Comparison of ENCODE assay signal across 9 cellular contexts in genomic region chr17:76501827-76502307, GRCh38. TPM values are rescaled to one million over a fixed set of nuclear protein-coding genes. Genes with fewer than 3 reads are reported as not detected.
DNase-seq lines count a peak whose midpoint lies in the region; ATAC-seq and TF ChIP-seq lines count a peak whose summit lies in the region.
"Had no signal": no experiment of that assay in that cellular context is flagged by ENCODE, and none has a peak within 500 bp of the region (broad histone marks: within the 10 kb centered on the region; RNA-seq: fewer than 3 reads in every experiment).

No MANE protein-coding gene starts in this region.

- peak overlapping the region; percentile 11; the same call in 1 of the 2 replicates for H2AFZ ChIP-seq in Loucy (ENCODE audit: low read length)

- H3K9ac ChIP-seq in Loucy (ENCODE audit: low read depth, low read length, poor library complexity, severe bottlenecking), result peak overlapping the region; percentile 43

- peak overlapping the region; percentile 97 for H3K4me3 Mint-ChIP-seq in natural killer cell

- no peaks in the 10 kb centered on the region for H3K36me3 Mint-ChIP-seq in natural killer cell

- H3K27ac ChIP-seq in AG04450 (ENCODE audit: low read depth, low read length) (peak overlapping the region; percentile 47), coronary artery (peak overlapping the region; percentile 86 to 92)

- peak overlapping the region; percentile 96 to 97 for H3K27ac Mint-ChIP-seq in natural killer cell

- H3K27me3 Mint-ChIP-seq in natural killer cell (ENCODE audit: low read depth in 2 of 2), result no peaks in the 10 kb centered on the region

- H3K9me2 ChIP-seq in Loucy (replicated peaks; ENCODE audit: low read depth, low read length), result no peaks in the 10 kb centered on the region

- ATAC-seq in natural killer cell, result no peak
- no peak for ATAC-seq in HG02798 (IDR thresholded peaks at IDR 0.05; ENCODE audit: poor library complexity, unreplicated experiment)

- no peaks in the 10 kb centered on the region for H3K79me2 ChIP-seq in Loucy (ENCODE audit: insufficient read depth, low read length)

- no peaks in the 10 kb centered on the region for H3F3A ChIP-seq in Loucy (ENCODE audit: low read depth)

- no peaks in the 10 kb centered on the region for H3K36me3 ChIP-seq in Loucy (ENCODE audit: insufficient read depth, low read length)

- H3K27me3 ChIP-seq in AG04450 (ENCODE audit: control insufficient read depth, insufficient read depth, low read length), result no peaks in the 10 kb centered on the region
- H3K27me3 ChIP-seq in Loucy (ENCODE audit: insufficient read depth, low read length, poor library complexity, severe bottlenecking), result no peaks in the 10 kb centered on the region

- peak overlapping the region; percentile 70 for H3K4me2 ChIP-seq in Loucy (ENCODE audit: low read depth, low read length, poor library complexity, severe bottlenecking)

- in situ Hi-C loops in GM13977 (cut with MboI; ENCODE audit: low pct_unique_long_range_greater_than_20kb, low sequenced_read_pairs, unreplicated experiment), result no loop called here

- H3K4me1 ChIP-seq in Loucy (ENCODE audit: insufficient read depth, low read length, poor library complexity, severe bottlenecking), result peaks cover 35% of the 10 kb centered on the region

- no peaks in the 10 kb centered on the region for H4K20me1 ChIP-seq in Loucy (ENCODE audit: insufficient read depth, low read length, poor library complexity, severe bottlenecking)

- no peak for DNase-seq in AG04450 (ENCODE audit: low read depth, low spot score)
- DNase-seq in coronary artery (ENCODE audit: low spot score), result no peak
- DNase-seq in natural killer cell, result no peak
- no peak for DNase-seq in effector CD8-positive, alpha-beta T cell (lab: John Stamatoyannopoulos, UW)
- DNase-seq in ecto neural progenitor cell (ENCODE audit: low spot score), result no peak
- no peak for DNase-seq in GM13977 (ENCODE audit: low spot score)

- intact Hi-C loops in natural killer cell (cut with micrococcal nuclease), result loop anchor here (1.0 kb wide), 2 partner anchors 9 to 36 kb away; no protein-coding TSS in a partner anchor

- peaks cover 44 to 58% of the 10 kb centered on the region in 2 donors for H3K4me1 Mint-ChIP-seq in natural killer cell

- CTCF ChIA-PET in AG04450 (lab: Charles Lee), result interaction anchor here (0.7 to 3.2 kb wide), 4 partner anchors 35 to 240 kb away, joined by 3 to 20 read pairs (median 10); partner anchors contain the start of gene AANAT

- no peaks in the 10 kb centered on the region for H3K9me3 Mint-ChIP-seq in natural killer cell

- POLR2A ChIA-PET in AG04450 (lab: Yijun Ruan, JAX), result interaction anchor here (0.9 kb wide), 1 partner anchor 9 kb away, joined by 7 read pairs; no protein-coding TSS in a partner anchor

- H3K9me3 ChIP-seq in AG04450 (ENCODE audit: control insufficient read depth, insufficient read depth, low read length) (no peaks in the 10 kb centered on the region; the same call in 1 of the 2 replicates), Loucy (ENCODE audit: insufficient read depth, low read depth, low read length) (no peaks in the 10 kb centered on the region)

- no peak for TF ChIP-seq CTCF in AG04450 (IDR thresholded peaks at IDR 0.05; ENCODE audit: low read depth, low read length)
- no peak for TF ChIP-seq CTCF in Loucy (conservative IDR thresholded peaks at IDR 0.05; ENCODE audit: low read length)
- no peak for TF ChIP-seq CTCF in coronary artery (IDR thresholded peaks at IDR 0.05)
- no peak for TF ChIP-seq CTCF in natural killer cell (IDR thresholded peaks at IDR 0.05)
- TF ChIP-seq CTCF in GM13977 (IDR thresholded peaks at IDR 0.05; ENCODE audit: extremely low read depth, insufficient read depth, missing control alignments), result no peak

- peak overlapping the region; percentile 66 for H3K4me3 ChIP-seq in AG04450 (ENCODE audit: low read depth, low read length)
- peak overlapping the region; percentile 81 for H3K4me3 ChIP-seq in Loucy (ENCODE audit: low read length, poor library complexity, severe bottlenecking)
- H3K4me3 ChIP-seq in coronary artery, result peak overlapping the region; percentile 83

RNA-seq across cellular contexts. Expression of gene RHBDF2, which starts 0.6 kb away (rescaled TPM):
- polyA plus RNA-seq in AG04450 (2011; rRNA removed), result 5.4 and 8.7 TPM in 2 replicates
- 6.8 and 7.7 TPM in 2 replicates for polyA minus RNA-seq in AG04450 (2011; rRNA and poly(A)+ RNA removed)
- 100 to 1,000 TPM; 194 to 233 (median 202) TPM for total RNA-seq in natural killer cell

RNA-seq across cellular contexts. Expression of gene AANAT, which starts 34.5 kb away (rescaled TPM):
- 0.12 TPM in 1 of 2 replicates, not detected in the other for polyA plus RNA-seq in AG04450 (2011; rRNA removed)
- not detected in 2 replicates for polyA minus RNA-seq in AG04450 (2011; rRNA and poly(A)+ RNA removed)
- under 1 TPM in 2 of 3 donors, not detected in 1; 0.28 to 0.50 TPM for total RNA-seq in natural killer cell

RNA-seq across cellular contexts. Expression of gene CYGB, which starts 35.6 kb away (rescaled TPM):
- 7.4 and 7.7 TPM in 2 replicates for polyA plus RNA-seq in AG04450 (2011; rRNA removed)
- polyA minus RNA-seq in AG04450 (2011; rRNA and poly(A)+ RNA removed), result 3.1 and 5.3 TPM in 2 replicates
- total RNA-seq in natural killer cell, result under 1 TPM; 0.12 to 0.33 (median 0.16) TPM
- total RNA-seq: activated CD8-positive, alpha-beta memory T cell treated with anti-CD3 and anti-CD28 coated beads for 36 hours had no signal

RNA-seq across cellular contexts. Expression of gene PRCD, which starts 38.0 kb away (rescaled TPM):
- polyA plus RNA-seq in AG04450 (2011; rRNA removed), result 0.69 and 1.9 TPM in 2 replicates
- 0.37 and 0.96 TPM in 2 replicates for polyA minus RNA-seq in AG04450 (2011; rRNA and poly(A)+ RNA removed)
- 1 to 10 TPM in 1 of 3 donors, under 1 TPM in 2; 0.77 to 1.1 (median 0.82) TPM for total RNA-seq in natural killer cell

RNA-seq across cellular contexts. Expression of gene UBE2O, which starts 48.9 kb away (rescaled TPM):
- polyA plus RNA-seq in AG04450 (2011; rRNA removed), result 14.2 and 14.5 TPM in 2 replicates
- polyA minus RNA-seq in AG04450 (2011; rRNA and poly(A)+ RNA removed), result 58.9 and 64.2 TPM in 2 replicates
- 10 to 100 TPM; 34.9 to 40.2 (median 37.7) TPM for total RNA-seq in natural killer cell
